Comparison of ENCODE assay signal across 28 cellular contexts in the genomic region with DNA sequence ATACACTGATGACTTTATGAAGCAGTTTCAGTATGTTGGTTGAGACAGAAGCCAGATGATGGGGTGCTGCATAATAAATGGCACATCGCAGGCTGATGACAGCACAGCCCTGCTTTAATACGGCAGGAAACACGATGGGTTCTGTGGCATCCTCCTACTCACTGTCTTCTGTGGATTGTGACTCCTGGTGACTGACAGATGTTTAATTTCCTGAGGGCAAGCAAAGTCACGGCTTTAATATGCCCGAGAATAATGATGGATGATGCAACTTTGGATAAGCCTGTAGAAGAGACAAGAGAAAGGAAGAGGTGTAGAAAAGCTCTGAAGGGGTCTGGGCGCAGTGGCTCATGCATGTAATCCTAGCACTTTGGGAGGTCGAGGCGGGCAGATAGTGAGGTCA.
"Had no signal": no experiment of that assay in that cellular context is flagged by ENCODE, and none has a peak within 500 bp of the region (broad histone marks: within the 10 kb centered on the region; RNA-seq: fewer than 3 reads in every experiment).

No MANE protein-coding gene starts in this region.

- DNase-seq: activated CD4-positive, alpha-beta T cell treated with anti-CD3 and anti-CD28 coated beads for 1 hour; activated CD4-positive, alpha-beta T cell treated with anti-CD3 and anti-CD28 coated beads, Interleukin-2, amount 50 U/mL, for 1 hour; activated CD8-positive, alpha-beta T cell treated with anti-CD3 and anti-CD28 coated beads for 36 hours; activated gamma-delta T cell treated with Interleukin-2 at 50 U/mL for 16 hours; activated naive CD4-positive, alpha-beta T cell treated with anti-CD3 and anti-CD28 coated beads, Interleukin-2, amount 50 U/mL, for 16 hours; activated T-cell treated with anti-CD3 and anti-CD28 coated beads, Interleukin-2, amount 50 U/mL, for 4 hours; amniotic stem cell; brain microvascular endothelial cell; dorsolateral prefrontal cortex; foreskin melanocyte; kidney glomerular epithelial cell; left lung; lower lobe of right lung; mesenchymal stem cell; naive thymus-derived CD8-positive, alpha-beta T cell; right lobe of liver; stimulated activated CD4-positive, alpha-beta T cell treated with anti-CD3 and anti-CD28 coated beads, Interleukin-12 subunit alpha, Interleukin-12 subunit beta, amount 100 ng/mL, for 4 hours; stimulated activated CD4-positive, alpha-beta T cell treated with anti-CD3 and anti-CD28 coated beads, Interleukin-4, amount 100 ng/mL, for 1 hour; T-helper 9 cell; uterus; WERI-Rb-1 had no signal

- H3K4me3 ChIP-seq: coronary artery, dorsolateral prefrontal cortex, esophagus muscularis mucosa, left lung, lower lobe of right lung, right lobe of liver, skin epidermis, thoracic aorta, uterus had no signal

- ATAC-seq: activated CD8-positive, alpha-beta T cell treated with anti-CD3 and anti-CD28 coated beads for 36 hours; activated T-cell treated with anti-CD3 and anti-CD28 coated beads, Interleukin-2, amount 50 U/mL, for 4 hours; activated T-helper 17 cell treated with anti-CD3 and anti-CD28 coated beads, Interleukin-2, amount 50 U/mL, for 72 hours; left lung; lower lobe of right lung; naive thymus-derived CD8-positive, alpha-beta T cell; right lobe of liver had no signal

- FAIRE-seq: astrocyte, TTC549 had no signal
